7 cellular contexts compared by ENCODE assay signal in genomic region chr17:61400786-61401279, GRCh38. TPM values are rescaled to one million over a fixed set of nuclear protein-coding genes. Genes with fewer than 3 reads are reported as not detected.
DNase-seq lines count a peak whose midpoint lies in the region; ATAC-seq and TF ChIP-seq lines count a peak whose summit lies in the region.

No MANE protein-coding gene starts in this region.

- H3K36me3 ChIP-seq in smooth muscle cell (ENCODE audit: low read depth), result no peaks in the 10 kb centered on the region

- POLR2A ChIA-PET in HEK293T (lab: Yijun Ruan, JAX), result interaction anchor here (0.7 to 2.2 kb wide), 5 partner anchors 8 to 724 kb away, joined by 4 to 9 read pairs (median 4); partner anchors contain the start of gene BCAS3

- ATAC-seq in GM18520 (IDR thresholded peaks at IDR 0.05; ENCODE audit: unreplicated experiment), result no peak

- H3K27me3 Mint-ChIP-seq in activated T-helper 1 cell treated with anti-CD3 and anti-CD28 coated beads, Interleukin-12 subunit alpha, Interleukin-12 subunit beta, Interleukin-2, Interleukin-4 antibody, amounts not matched to agents 30 ng/mL and 10 ng/mL and 1 ng/mL, durations not matched to agents 14 hours and 24 hours and 36 hours (ENCODE audit: insufficient read depth), result peaks cover 49% of the 10 kb centered on the region
- H3K27me3 Mint-ChIP-seq in immature natural killer cell (ENCODE audit: low read depth in 3 of 3), result peaks cover 24 to 41% (median 30%) of the 10 kb centered on the region in 3 donors

- peak overlapping the region; percentile 77 for H3K4me3 ChIP-seq in smooth muscle cell

- no peaks in the 10 kb centered on the region for H3K9me3 ChIP-seq in smooth muscle cell (replicated peaks; ENCODE audit: low read depth)

- H3K27ac Mint-ChIP-seq in activated T-helper 1 cell treated with anti-CD3 and anti-CD28 coated beads, Interleukin-12 subunit alpha, Interleukin-12 subunit beta, Interleukin-2, Interleukin-4 antibody, amounts not matched to agents 30 ng/mL and 10 ng/mL and 1 ng/mL, durations not matched to agents 14 hours and 24 hours and 36 hours, result peak overlapping the region; percentile 23
- no peak overlapping the region for H3K27ac Mint-ChIP-seq in immature natural killer cell

- in situ Hi-C loops in GM13977 (cut with MboI; ENCODE audit: low pct_unique_long_range_greater_than_20kb, low sequenced_read_pairs, unreplicated experiment), result loop anchor here (25.0 kb wide), 1 partner anchor 436 kb away; no protein-coding TSS in a partner anchor

- peak overlapping the region; percentile 23 for H3K27ac ChIP-seq in smooth muscle cell (ENCODE audit: low read depth)

- peaks cover 62% of the 10 kb centered on the region for H4K20me1 ChIP-seq in smooth muscle cell (ENCODE audit: low read depth)

- WGBS in smooth muscle cell (ENCODE audit: low lambda C conversion rate), result 1% methylated on average over 37 of the region's 37 CpGs

- no peak for TF ChIP-seq CTCF in smooth muscle cell (IDR thresholded peaks at IDR 0.05; ENCODE audit: borderline replicate concordance, insufficient read depth, poor library complexity, severe bottlenecking)
- TF ChIP-seq CTCF in GM13977 (IDR thresholded peaks at IDR 0.05; ENCODE audit: extremely low read depth, insufficient read depth, missing control alignments), result no peak

- H3K4me1 Mint-ChIP-seq in activated T-helper 1 cell treated with anti-CD3 and anti-CD28 coated beads, Interleukin-12 subunit alpha, Interleukin-12 subunit beta, Interleukin-2, Interleukin-4 antibody, amounts not matched to agents 30 ng/mL and 10 ng/mL and 1 ng/mL, durations not matched to agents 14 hours and 24 hours and 36 hours (ENCODE audit: low read depth), result peaks cover 29% of the 10 kb centered on the region
- peaks cover 31% of the 10 kb centered on the region in 2 donors for H3K4me1 Mint-ChIP-seq in immature natural killer cell

- peaks cover 53% of the 10 kb centered on the region for H3K4me1 ChIP-seq in smooth muscle cell (ENCODE audit: low read depth)

- H3K4me3 Mint-ChIP-seq in activated T-helper 1 cell treated with anti-CD3 and anti-CD28 coated beads, Interleukin-12 subunit alpha, Interleukin-12 subunit beta, Interleukin-2, Interleukin-4 antibody, amounts not matched to agents 30 ng/mL and 10 ng/mL and 1 ng/mL, durations not matched to agents 14 hours and 24 hours and 36 hours, result no peak overlapping the region
- H3K4me3 Mint-ChIP-seq in immature natural killer cell, result peak overlapping the region in 4 of 5 donors; percentile 32 to 58 (median 43)

- H3K9me3 Mint-ChIP-seq in activated T-helper 1 cell treated with anti-CD3 and anti-CD28 coated beads, Interleukin-12 subunit alpha, Interleukin-12 subunit beta, Interleukin-2, Interleukin-4 antibody, amounts not matched to agents 30 ng/mL and 10 ng/mL and 1 ng/mL, durations not matched to agents 14 hours and 24 hours and 36 hours, result no peaks in the 10 kb centered on the region
- H3K9me3 Mint-ChIP-seq in immature natural killer cell, result peaks cover 0 to 2% (median 0%) of the 10 kb centered on the region in 6 donors

- H3K79me2 ChIP-seq in smooth muscle cell (ENCODE audit: low read depth), result peaks cover 87% of the 10 kb centered on the region

- H3F3A ChIP-seq in smooth muscle cell (ENCODE audit: low read depth), result no peaks in the 10 kb centered on the region

- peak overlapping the region; percentile 97 for H3K4me2 ChIP-seq in smooth muscle cell

- CTCF ChIA-PET in HEK293T (lab: Yijun Ruan, JAX), result no interaction called here

- peaks cover 46% of the 10 kb centered on the region for H3K27me3 ChIP-seq in smooth muscle cell (ENCODE audit: low read depth)

- H2AFZ ChIP-seq in smooth muscle cell (ENCODE audit: low read depth), result no peak overlapping the region

- intact Hi-C loops in activated T-helper 1 cell treated with anti-CD3 and anti-CD28 coated beads, Interleukin-12 subunit alpha, Interleukin-12 subunit beta, Interleukin-2, Interleukin-4 antibody, amounts not matched to agents 30 ng/mL and 10 ng/mL and 1 ng/mL, durations not matched to agents 14 hours and 24 hours and 36 hours (cut with micrococcal nuclease), result loop anchor here (5.0 to 10.0 kb wide), 2 partner anchors 234 to 679 kb away; no protein-coding TSS in a partner anchor

- peak overlapping the region; percentile 67 for H3K9ac ChIP-seq in smooth muscle cell (ENCODE audit: low read depth)

- H3K36me3 Mint-ChIP-seq in activated T-helper 1 cell treated with anti-CD3 and anti-CD28 coated beads, Interleukin-12 subunit alpha, Interleukin-12 subunit beta, Interleukin-2, Interleukin-4 antibody, amounts not matched to agents 30 ng/mL and 10 ng/mL and 1 ng/mL, durations not matched to agents 14 hours and 24 hours and 36 hours (ENCODE audit: low read depth), result peaks cover 2% of the 10 kb centered on the region
- no peaks in the 10 kb centered on the region for H3K36me3 Mint-ChIP-seq in immature natural killer cell

- peak; percentile 42 for DNase-seq in HEK293T (ENCODE audit: extremely low spot score)
- DNase-seq in activated T-helper 1 cell treated with anti-CD3 and anti-CD28 coated beads, Interleukin-12 subunit alpha, Interleukin-12 subunit beta, Interleukin-2, Interleukin-4 antibody, amounts not matched to agents 30 ng/mL and 10 ng/mL and 1 ng/mL, durations not matched to agents 14 hours and 24 hours and 36 hours (ENCODE audit: low spot score), result no peak
- DNase-seq in immature natural killer cell, result no peak
- no peak for DNase-seq in smooth muscle cell (lab: John Stamatoyannopoulos, UW; ENCODE audit: unreplicated experiment)
- no peak for DNase-seq in NCI-H2029 (lab: John Stamatoyannopoulos, UW)
- no peak for DNase-seq in GM13977 (ENCODE audit: low spot score)

TF ChIP-seq in HEK293T, 16 proteins besides CTCF, POLR2A, EP300 and RAD21:
- no peak for TF ChIP-seq HDGF (IDR thresholded peaks at IDR 0.05; ENCODE audit: borderline replicate concordance)
- TF ChIP-seq ELF4 (IDR thresholded peaks at IDR 0.05), result no peak
- no peak for TF ChIP-seq NFRKB (IDR thresholded peaks at IDR 0.05)
- no peak for TF ChIP-seq FOXK2 (IDR thresholded peaks at IDR 0.05)
- TF ChIP-seq L3MBTL2 (conservative IDR thresholded peaks at IDR 0.05), result no peak
- no peak for TF ChIP-seq CTBP1 (IDR thresholded peaks at IDR 0.05; ENCODE audit: borderline replicate concordance)
- no peak for TF ChIP-seq LEF1 (IDR thresholded peaks at IDR 0.05; ENCODE audit: borderline replicate concordance)
- TF ChIP-seq PKNOX1 (IDR thresholded peaks at IDR 0.05), result no peak
- no peak for TF ChIP-seq FOXM1 (IDR thresholded peaks at IDR 0.05; ENCODE audit: borderline replicate concordance)
- no peak for TF ChIP-seq FOXA1 (IDR thresholded peaks at IDR 0.05)
- TF ChIP-seq ARNT (IDR thresholded peaks at IDR 0.05), result no peak
- TF ChIP-seq SP1 (IDR thresholded peaks at IDR 0.05), result no peak
- TF ChIP-seq SUZ12 (IDR thresholded peaks at IDR 0.05), result no peak
- no peak for TF ChIP-seq ZNF384 (IDR thresholded peaks at IDR 0.05)

RNA-seq across cellular contexts. Expression of gene TBX2, which starts 1.2 kb away (rescaled TPM):
- total RNA-seq in activated T-helper 1 cell treated with anti-CD3 and anti-CD28 coated beads, Interleukin-12 subunit alpha, Interleukin-12 subunit beta, Interleukin-2, Interleukin-4 antibody, amounts not matched to agents 30 ng/mL and 10 ng/mL and 1 ng/mL, durations not matched to agents 14 hours and 24 hours and 36 hours, result not detected in 2 replicates
- not detected for polyA plus RNA-seq in immature natural killer cell
- 40.0 and 46.7 TPM in 2 replicates for total RNA-seq in smooth muscle cell
- 96.5 and 146 TPM in 2 replicates for polyA plus RNA-seq in smooth muscle cell

RNA-seq across cellular contexts. Expression of gene TBX4, which starts 51.4 kb away (rescaled TPM):
- not detected in 2 replicates for total RNA-seq in activated T-helper 1 cell treated with anti-CD3 and anti-CD28 coated beads, Interleukin-12 subunit alpha, Interleukin-12 subunit beta, Interleukin-2, Interleukin-4 antibody, amounts not matched to agents 30 ng/mL and 10 ng/mL and 1 ng/mL, durations not matched to agents 14 hours and 24 hours and 36 hours
- not detected for polyA plus RNA-seq in immature natural killer cell
- 14.1 and 15.4 TPM in 2 replicates for total RNA-seq in smooth muscle cell
- polyA plus RNA-seq in smooth muscle cell, result 14.6 and 22.7 TPM in 2 replicates

Comparison
In these comparisons a context has a peak if more than half of its experiments do, and no peak if none do; other contexts are left out.
1. RNA of gene TBX2, which starts 1.2 kb away (total RNA-seq): 40.0 to 46.7 TPM in smooth muscle cell; not detected in activated T-helper 1 cell treated with anti-CD3 and anti-CD28 coated beads, Interleukin-12 subunit alpha, Interleukin-12 subunit beta, Interleukin-2, Interleukin-4 antibody, amounts not matched to agents 30 ng/mL and 10 ng/mL and 1 ng/mL, durations not matched to agents 14 hours and 24 hours and 36 hours; every median in the first group is over 10 times any median in the second.
2. RNA of gene TBX4, which starts 51.4 kb away (total RNA-seq): 14.1 to 15.4 TPM in smooth muscle cell; not detected in activated T-helper 1 cell treated with anti-CD3 and anti-CD28 coated beads, Interleukin-12 subunit alpha, Interleukin-12 subunit beta, Interleukin-2, Interleukin-4 antibody, amounts not matched to agents 30 ng/mL and 10 ng/mL and 1 ng/mL, durations not matched to agents 14 hours and 24 hours and 36 hours; every median in the first group is over 10 times any median in the second.